In the genomic region with DNA sequence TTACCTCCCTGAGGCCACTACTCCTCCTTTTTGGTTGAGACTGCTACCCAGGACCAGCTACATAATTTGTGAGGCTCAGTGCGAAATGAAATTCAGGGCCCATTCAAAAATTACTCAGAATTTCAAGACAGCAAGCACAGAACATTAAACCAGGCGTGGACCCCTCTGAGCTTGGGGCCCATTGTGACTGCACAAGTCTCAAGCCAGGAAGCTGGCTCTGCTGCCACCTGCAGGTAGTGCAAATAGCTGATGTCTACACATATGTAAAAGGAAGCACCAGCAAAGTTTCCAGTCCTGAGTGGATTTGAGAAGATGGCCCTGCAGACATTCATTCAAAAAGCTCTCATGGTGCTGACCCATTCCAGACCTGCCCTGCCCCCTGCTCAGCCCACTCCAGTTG, we compare ENCODE assay signal across 7 cellular contexts.
A peak's percentile ranks its signal among the peaks of the same experiment; 100 is the strongest.
DNase-seq lines count a peak whose midpoint lies in the region; ATAC-seq and TF ChIP-seq lines count a peak whose summit lies in the region.

No MANE protein-coding gene starts in this region.

- H3K4me1 Mint-ChIP-seq in osteocyte (ENCODE audit: unreplicated experiment) = peaks cover 7% of the 10 kb centered on the region

- H3K27me3 Mint-ChIP-seq in osteocyte (ENCODE audit: unreplicated experiment) = no peaks in the 10 kb centered on the region

- H3K4me3 ChIP-seq in GM06990 (replicated peaks; ENCODE audit: low read depth, low read length) (no peak overlapping the region), coronary artery (no peak overlapping the region)

- H3K9me3 Mint-ChIP-seq in osteocyte (ENCODE audit: unreplicated experiment) = no peaks in the 10 kb centered on the region

- DNase-seq in GM06990 (ENCODE audit: extremely low read depth, insufficient read length) = peak; percentile 3
- DNase-seq in NCI-H774 (lab: John Stamatoyannopoulos, UW) = peak; percentile 11
- DNase-seq in dermis microvascular lymphatic vessel endothelial cell (ENCODE audit: low read depth in 2 of 2) = peak; percentile 14 to 34
- DNase-seq in osteocyte (ENCODE audit: extremely low spot score, unreplicated experiment) = no peak
- DNase-seq in coronary artery (ENCODE audit: low spot score) = no peak
- no peak for DNase-seq in kidney glomerular epithelial cell (lab: John Stamatoyannopoulos, UW)

- H3K27ac Mint-ChIP-seq in osteocyte (ENCODE audit: unreplicated experiment) = no peak overlapping the region

- TF ChIP-seq CTCF in GM06990 (IDR thresholded peaks at IDR 0.05; ENCODE audit: insufficient read depth, low read length, poor library complexity, severe bottlenecking) (peak; percentile 75), osteocyte (IDR thresholded peaks at IDR 0.05) (peak; percentile 38), coronary artery (IDR thresholded peaks at IDR 0.05) (no peak)

- H3K27ac ChIP-seq in coronary artery = no peak overlapping the region

- no peaks in the 10 kb centered on the region for H3K36me3 Mint-ChIP-seq in osteocyte (ENCODE audit: unreplicated experiment)

- ATAC-seq in GM21786 (IDR thresholded peaks at IDR 0.05; ENCODE audit: unreplicated experiment) = peak; percentile 58

- no peaks in the 10 kb centered on the region for H3K36me3 ChIP-seq in GM06990 (ENCODE audit: control insufficient read depth, insufficient read depth, low read length)

- peaks cover 2% of the 10 kb centered on the region; the same call in 1 of the 2 replicates for H3K27me3 ChIP-seq in GM06990 (replicated peaks; ENCODE audit: control insufficient read depth, insufficient read depth, low read length)

- H3K4me3 Mint-ChIP-seq in osteocyte (ENCODE audit: unreplicated experiment) = no peak overlapping the region

Comparison
In these comparisons a context has a peak if more than half of its experiments do, and no peak if none do; other contexts are left out.
1. DNase-seq: peak in GM06990 (single experiment), NCI-H774 (single experiment) and dermis microvascular lymphatic vessel endothelial cell (2 of 2); none in osteocyte (single experiment), coronary artery (single experiment) and kidney glomerular epithelial cell (single experiment).